13 cellular contexts compared by ENCODE assay signal in the genomic region with DNA sequence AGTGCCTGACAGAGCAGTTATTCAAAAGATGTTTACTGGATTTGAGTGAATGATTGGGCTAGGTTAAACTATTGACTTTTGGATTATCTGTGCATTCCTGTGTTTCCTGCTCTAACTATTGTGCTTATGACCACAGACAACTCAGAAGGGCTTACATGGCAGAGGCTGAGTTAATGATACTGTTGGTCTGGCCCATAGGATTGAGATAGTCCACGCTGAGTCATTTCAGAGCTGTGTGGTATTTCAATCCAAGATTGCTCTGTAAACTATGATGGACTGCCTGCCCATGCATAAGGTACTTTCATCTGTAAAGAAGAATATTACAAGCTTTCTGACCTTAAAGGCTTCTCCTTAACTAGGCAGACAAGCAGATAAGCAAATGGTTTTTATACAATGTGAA. TPM values are rescaled to one million over a fixed set of nuclear protein-coding genes. Genes with fewer than 3 reads are reported as not detected.
DNase-seq lines count a peak whose midpoint lies in the region; ATAC-seq and TF ChIP-seq lines count a peak whose summit lies in the region.
"Had no signal": no experiment of that assay in that cellular context is flagged by ENCODE, and none has a peak within 500 bp of the region (broad histone marks: within the 10 kb centered on the region; RNA-seq: fewer than 3 reads in every experiment).

No MANE protein-coding gene starts in this region.

- ATAC-seq in SK-N-SH treated with all-trans-retinoic acid at 6 μM for 48 hours = peak; percentile 62
- ATAC-seq in foreskin keratinocyte = peak; percentile 58
- ATAC-seq: activated naive CD8-positive, alpha-beta T cell treated with anti-CD3 and anti-CD28 coated beads, Interleukin-2, amount 50 U/mL, for 24 hours had no signal

- H3K36me3 ChIP-seq in BE2C = no peaks in the 10 kb centered on the region
- H3K36me3 ChIP-seq: BLaER1 treated with 17β-estradiol and CSF1 and Interleukin-3, amounts not matched to agents 10 nM and 100 nM; ovary had no signal

- no peak overlapping the region for H3K4me3 ChIP-seq in BE2C (ENCODE audit: low read depth, low read length)
- H3K4me3 ChIP-seq: BLaER1 treated with 17β-estradiol and CSF1 and Interleukin-3, amounts not matched to agents 10 nM and 100 nM; ovary had no signal

- CTCF ChIA-PET in activated naive CD4-positive, alpha-beta T cell treated with anti-CD3 and anti-CD28 coated beads for 36 hours (lab: Charles Lee) = no interaction called here

- H3K27me3 ChIP-seq in foreskin keratinocyte (no peaks in the 10 kb centered on the region), BE2C (no peaks in the 10 kb centered on the region)
- H3K27me3 ChIP-seq: BLaER1 treated with 17β-estradiol and CSF1 and Interleukin-3, amounts not matched to agents 10 nM and 100 nM; ovary had no signal

- peaks cover 71% of the 10 kb centered on the region for H3K4me1 Mint-ChIP-seq in HFFc6 (ENCODE audit: low read depth)
- no peaks in the 10 kb centered on the region for H3K4me1 Mint-ChIP-seq in activated naive CD4-positive, alpha-beta T cell treated with anti-CD3 and anti-CD28 coated beads for 36 hours (ENCODE audit: low read depth)
- H3K4me1 Mint-ChIP-seq: activated naive CD8-positive, alpha-beta T cell treated with anti-CD3 and anti-CD28 coated beads, Interleukin-2, amount 50 U/mL, for 24 hours had no signal

- intact Hi-C loops in activated naive CD4-positive, alpha-beta T cell treated with anti-CD3 and anti-CD28 coated beads for 36 hours (cut with micrococcal nuclease) = no loop called here

- no peaks in the 10 kb centered on the region for H3K36me3 Mint-ChIP-seq in HFFc6 (ENCODE audit: low read depth)
- no peaks in the 10 kb centered on the region for H3K36me3 Mint-ChIP-seq in activated naive CD4-positive, alpha-beta T cell treated with anti-CD3 and anti-CD28 coated beads for 36 hours (ENCODE audit: low read depth)

- peak overlapping the region; percentile 1 for H3K27ac ChIP-seq in foreskin keratinocyte
- H3K27ac ChIP-seq: BLaER1 treated with 17β-estradiol and CSF1 and Interleukin-3, amounts not matched to agents 10 nM and 100 nM; ovary had no signal

- H3K27me3 Mint-ChIP-seq in HFFc6 (ENCODE audit: insufficient read depth) = peaks cover 3% of the 10 kb centered on the region; the same call in 1 of the 2 replicates
- peaks cover 7% of the 10 kb centered on the region for H3K27me3 Mint-ChIP-seq in activated naive CD4-positive, alpha-beta T cell treated with anti-CD3 and anti-CD28 coated beads for 36 hours (ENCODE audit: low read depth)

- H3K9me3 ChIP-seq in BE2C = no peaks in the 10 kb centered on the region
- H3K9me3 ChIP-seq: BLaER1 treated with 17β-estradiol and CSF1 and Interleukin-3, amounts not matched to agents 10 nM and 100 nM; ovary had no signal

- TF ChIP-seq CTCF in HFFc6 (IDR thresholded peaks at IDR 0.05) (no peak), foreskin keratinocyte (conservative IDR thresholded peaks at IDR 0.05) (no peak), BE2C (IDR thresholded peaks at IDR 0.05; ENCODE audit: low read depth, low read length) (no peak)

- H3K27ac Mint-ChIP-seq in HFFc6 = peak overlapping the region; percentile 80
- no peak overlapping the region for H3K27ac Mint-ChIP-seq in activated naive CD4-positive, alpha-beta T cell treated with anti-CD3 and anti-CD28 coated beads for 36 hours
- H3K27ac Mint-ChIP-seq: activated naive CD8-positive, alpha-beta T cell treated with anti-CD3 and anti-CD28 coated beads, Interleukin-2, amount 50 U/mL, for 24 hours had no signal

- DNase-seq in AG08395 (ENCODE audit: low spot score) (peak; percentile 60), HFFc6 (peak; percentile 85), foreskin keratinocyte (peak; percentile 74 to 81), COLO668 (lab: John Stamatoyannopoulos, UW; ENCODE audit: unreplicated experiment) (no peak), BE2C (no peak), NOMO-1 treated with dmso at 0.1 percent for 144 hours (lab: John Stamatoyannopoulos, UW; ENCODE audit: unreplicated experiment) (no peak)
- no peak for DNase-seq in activated naive CD4-positive, alpha-beta T cell treated with anti-CD3 and anti-CD28 coated beads for 36 hours
- DNase-seq: activated CD8-positive, alpha-beta memory T cell treated with anti-CD3 and anti-CD28 coated beads for 24 hours; activated naive CD8-positive, alpha-beta T cell treated with anti-CD3 and anti-CD28 coated beads, Interleukin-2, amount 50 U/mL, for 24 hours; ovary had no signal

- peak overlapping the region; percentile 55 for H3K4me3 Mint-ChIP-seq in HFFc6
- H3K4me3 Mint-ChIP-seq in activated naive CD4-positive, alpha-beta T cell treated with anti-CD3 and anti-CD28 coated beads for 36 hours = no peak overlapping the region
- H3K4me3 Mint-ChIP-seq: activated naive CD8-positive, alpha-beta T cell treated with anti-CD3 and anti-CD28 coated beads, Interleukin-2, amount 50 U/mL, for 24 hours had no signal

- no peaks in the 10 kb centered on the region for H3K9me3 Mint-ChIP-seq in HFFc6
- no peaks in the 10 kb centered on the region for H3K9me3 Mint-ChIP-seq in activated naive CD4-positive, alpha-beta T cell treated with anti-CD3 and anti-CD28 coated beads for 36 hours
- H3K9me3 Mint-ChIP-seq: activated naive CD8-positive, alpha-beta T cell treated with anti-CD3 and anti-CD28 coated beads, Interleukin-2, amount 50 U/mL, for 24 hours had no signal

- H3K4me1 ChIP-seq in foreskin keratinocyte = peaks cover 30% of the 10 kb centered on the region
- H3K4me1 ChIP-seq in BE2C = peaks cover 10% of the 10 kb centered on the region

TF ChIP-seq in SK-N-SH treated with all-trans-retinoic acid at 6 μM for 48 hours, 23 proteins besides CTCF, POLR2A, EP300 and RAD21:
- TF ChIP-seq TCF4 (CRISPR knock-in tag; IDR thresholded peaks at IDR 0.05; ENCODE audit: borderline replicate concordance) (no peak), ARNTL (CRISPR knock-in tag; IDR thresholded peaks at IDR 0.05; ENCODE audit: borderline replicate concordance, low read depth) (no peak), ZNF70 (CRISPR knock-in tag; IDR thresholded peaks at IDR 0.05) (no peak), RARB (CRISPR knock-in tag; IDR thresholded peaks at IDR 0.05) (no peak), BACH2 (CRISPR knock-in tag; IDR thresholded peaks at IDR 0.05; ENCODE audit: borderline replicate concordance) (no peak), ZFP3 (CRISPR knock-in tag; IDR thresholded peaks at IDR 0.05) (no peak; the same call in 1 of the 2 replicates)
- TF ChIP-seq, protein P1, sequence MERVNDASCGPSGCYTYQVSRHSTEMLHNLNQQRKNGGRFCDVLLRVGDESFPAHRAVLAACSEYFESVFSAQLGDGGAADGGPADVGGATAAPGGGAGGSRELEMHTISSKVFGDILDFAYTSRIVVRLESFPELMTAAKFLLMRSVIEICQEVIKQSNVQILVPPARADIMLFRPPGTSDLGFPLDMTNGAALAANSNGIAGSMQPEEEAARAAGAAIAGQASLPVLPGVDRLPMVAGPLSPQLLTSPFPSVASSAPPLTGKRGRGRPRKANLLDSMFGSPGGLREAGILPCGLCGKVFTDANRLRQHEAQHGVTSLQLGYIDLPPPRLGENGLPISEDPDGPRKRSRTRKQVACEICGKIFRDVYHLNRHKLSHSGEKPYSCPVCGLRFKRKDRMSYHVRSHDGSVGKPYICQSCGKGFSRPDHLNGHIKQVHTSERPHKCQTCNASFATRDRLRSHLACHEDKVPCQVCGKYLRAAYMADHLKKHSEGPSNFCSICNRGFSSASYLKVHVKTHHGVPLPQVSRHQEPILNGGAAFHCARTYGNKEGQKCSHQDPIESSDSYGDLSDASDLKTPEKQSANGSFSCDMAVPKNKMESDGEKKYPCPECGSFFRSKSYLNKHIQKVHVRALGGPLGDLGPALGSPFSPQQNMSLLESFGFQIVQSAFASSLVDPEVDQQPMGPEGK (CRISPR knock-in tag; IDR thresholded peaks at IDR 0.05; ENCODE audit: borderline replicate concordance) = no peak

RNA-seq across cellular contexts. Expression of a gene that starts 49.1 kb away (rescaled TPM):
- total RNA-seq in HFFc6 (2021; fragmentation: NEBNext Ultra II Directional; extraction: Animal tissue kit (Norgen Biotek cat#: 25700)) = 1 to 10 TPM; 4.2 to 8.3 (median 7.1) TPM
- total RNA-seq in foreskin keratinocyte = 5.6 and 9.9 TPM in 2 replicates
- polyA plus RNA-seq in foreskin keratinocyte = 3.9 and 4.9 TPM in 2 replicates
- under 1 TPM; 0.30 to 0.43 TPM for total RNA-seq in activated naive CD4-positive, alpha-beta T cell treated with anti-CD3 and anti-CD28 coated beads for 36 hours
- 121 TPM for polyA plus RNA-seq in BE2C (2012; ENCODE audit: insufficient read depth, insufficient read length, low read depth)
- total RNA-seq: NCI-H460 had no signal

Comparison
In these comparisons a context has a peak if more than half of its experiments do, and no peak if none do; other contexts are left out.
1. DNase-seq: peak in AG08395 (single experiment), HFFc6 (single experiment) and foreskin keratinocyte (2 of 2); none in COLO668 (single experiment), activated naive CD4-positive, alpha-beta T cell treated with anti-CD3 and anti-CD28 coated beads for 36 hours (single experiment), BE2C (single experiment) and NOMO-1 treated with dmso at 0.1 percent for 144 hours (single experiment).